In the genomic region with DNA sequence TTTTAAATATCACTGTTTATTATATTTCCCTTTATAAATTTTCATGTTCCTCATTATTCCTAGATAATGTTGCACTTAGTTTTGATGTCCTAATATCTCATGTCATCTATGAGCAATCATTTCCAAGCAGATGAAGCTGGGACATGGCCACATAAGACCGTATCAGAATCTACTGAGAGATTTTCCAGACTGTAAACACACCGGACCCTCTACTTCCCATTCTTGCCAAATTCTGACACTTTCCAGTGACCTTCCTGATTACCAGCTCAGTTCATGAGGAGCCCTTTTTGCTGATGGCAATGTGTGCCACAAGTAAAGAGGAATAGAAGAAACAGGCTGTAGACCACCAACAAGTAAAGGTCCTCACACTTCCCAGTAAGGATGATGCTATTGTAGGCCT, we compare ENCODE assay signal across 1 cellular context.
TF ChIP-seq lines count a peak whose summit lies in the region.

No MANE protein-coding gene starts in this region.

TF ChIP-seq in GM23338, 12 proteins besides CTCF, POLR2A, EP300 and RAD21 (continued from another document):
- TF ChIP-seq, protein P1, sequence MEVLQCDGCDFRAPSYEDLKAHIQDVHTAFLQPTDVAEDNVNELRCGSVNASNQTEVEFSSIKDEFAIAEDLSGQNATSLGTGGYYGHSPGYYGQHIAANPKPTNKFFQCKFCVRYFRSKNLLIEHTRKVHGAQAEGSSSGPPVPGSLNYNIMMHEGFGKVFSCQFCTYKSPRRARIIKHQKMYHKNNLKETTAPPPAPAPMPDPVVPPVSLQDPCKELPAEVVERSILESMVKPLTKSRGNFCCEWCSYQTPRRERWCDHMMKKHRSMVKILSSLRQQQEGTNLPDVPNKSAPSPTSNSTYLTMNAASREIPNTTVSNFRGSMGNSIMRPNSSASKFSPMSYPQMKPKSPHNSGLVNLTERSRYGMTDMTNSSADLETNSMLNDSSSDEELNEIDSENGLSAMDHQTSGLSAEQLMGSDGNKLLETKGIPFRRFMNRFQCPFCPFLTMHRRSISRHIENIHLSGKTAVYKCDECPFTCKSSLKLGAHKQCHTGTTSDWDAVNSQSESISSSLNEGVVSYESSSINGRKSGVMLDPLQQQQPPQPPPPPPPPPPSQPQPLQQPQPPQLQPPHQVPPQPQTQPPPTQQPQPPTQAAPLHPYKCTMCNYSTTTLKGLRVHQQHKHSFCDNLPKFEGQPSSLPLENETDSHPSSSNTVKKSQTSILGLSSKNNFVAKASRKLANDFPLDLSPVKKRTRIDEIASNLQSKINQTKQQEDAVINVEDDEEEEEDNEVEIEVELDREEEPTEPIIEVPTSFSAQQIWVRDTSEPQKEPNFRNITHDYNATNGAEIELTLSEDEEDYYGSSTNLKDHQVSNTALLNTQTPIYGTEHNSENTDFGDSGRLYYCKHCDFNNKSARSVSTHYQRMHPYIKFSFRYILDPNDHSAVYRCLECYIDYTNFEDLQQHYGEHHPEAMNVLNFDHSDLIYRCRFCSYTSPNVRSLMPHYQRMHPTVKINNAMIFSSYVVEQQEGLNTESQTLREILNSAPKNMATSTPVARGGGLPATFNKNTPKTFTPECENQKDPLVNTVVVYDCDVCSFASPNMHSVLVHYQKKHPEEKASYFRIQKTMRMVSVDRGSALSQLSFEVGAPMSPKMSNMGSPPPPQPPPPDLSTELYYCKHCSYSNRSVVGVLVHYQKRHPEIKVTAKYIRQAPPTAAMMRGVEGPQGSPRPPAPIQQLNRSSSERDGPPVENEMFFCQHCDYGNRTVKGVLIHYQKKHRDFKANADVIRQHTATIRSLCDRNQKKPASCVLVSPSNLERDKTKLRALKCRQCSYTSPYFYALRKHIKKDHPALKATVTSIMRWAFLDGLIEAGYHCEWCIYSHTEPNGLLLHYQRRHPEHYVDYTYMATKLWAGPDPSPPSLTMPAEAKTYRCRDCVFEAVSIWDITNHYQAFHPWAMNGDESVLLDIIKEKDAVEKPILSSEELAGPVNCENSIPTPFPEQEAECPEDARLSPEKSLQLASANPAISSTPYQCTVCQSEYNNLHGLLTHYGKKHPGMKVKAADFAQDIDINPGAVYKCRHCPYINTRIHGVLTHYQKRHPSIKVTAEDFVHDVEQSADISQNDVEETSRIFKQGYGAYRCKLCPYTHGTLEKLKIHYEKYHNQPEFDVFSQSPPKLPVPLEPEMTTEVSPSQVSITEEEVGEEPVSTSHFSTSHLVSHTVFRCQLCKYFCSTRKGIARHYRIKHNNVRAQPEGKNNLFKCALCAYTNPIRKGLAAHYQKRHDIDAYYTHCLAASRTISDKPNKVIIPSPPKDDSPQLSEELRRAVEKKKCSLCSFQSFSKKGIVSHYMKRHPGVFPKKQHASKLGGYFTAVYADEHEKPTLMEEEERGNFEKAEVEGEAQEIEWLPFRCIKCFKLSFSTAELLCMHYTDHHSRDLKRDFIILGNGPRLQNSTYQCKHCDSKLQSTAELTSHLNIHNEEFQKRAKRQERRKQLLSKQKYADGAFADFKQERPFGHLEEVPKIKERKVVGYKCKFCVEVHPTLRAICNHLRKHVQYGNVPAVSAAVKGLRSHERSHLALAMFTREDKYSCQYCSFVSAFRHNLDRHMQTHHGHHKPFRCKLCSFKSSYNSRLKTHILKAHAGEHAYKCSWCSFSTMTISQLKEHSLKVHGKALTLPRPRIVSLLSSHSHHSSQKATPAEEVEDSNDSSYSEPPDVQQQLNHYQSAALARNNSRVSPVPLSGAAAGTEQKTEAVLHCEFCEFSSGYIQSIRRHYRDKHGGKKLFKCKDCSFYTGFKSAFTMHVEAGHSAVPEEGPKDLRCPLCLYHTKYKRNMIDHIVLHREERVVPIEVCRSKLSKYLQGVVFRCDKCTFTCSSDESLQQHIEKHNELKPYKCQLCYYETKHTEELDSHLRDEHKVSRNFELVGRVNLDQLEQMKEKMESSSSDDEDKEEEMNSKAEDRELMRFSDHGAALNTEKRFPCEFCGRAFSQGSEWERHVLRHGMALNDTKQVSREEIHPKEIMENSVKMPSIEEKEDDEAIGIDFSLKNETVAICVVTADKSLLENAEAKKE (CRISPR knock-in tag; IDR thresholded peaks at IDR 0.05), result no peak
- TF ChIP-seq STAT1 (IDR thresholded peaks at IDR 0.05; ENCODE audit: unreplicated experiment) (no peak), ZNF114 (CRISPR knock-in tag; IDR thresholded peaks at IDR 0.05) (no peak), ZNF331 (CRISPR knock-in tag; IDR thresholded peaks at IDR 0.05; ENCODE audit: low read depth) (no peak), POLR2AphosphoS5 (IDR thresholded peaks at IDR 0.05; ENCODE audit: low read depth) (no peak), CREB1 (CRISPR knock-in tag; IDR thresholded peaks at IDR 0.05; ENCODE audit: low read depth) (no peak), ETS1 (IDR thresholded peaks at IDR 0.05) (no peak), JUNB (IDR thresholded peaks at IDR 0.05; ENCODE audit: unreplicated experiment) (no peak), EZH2phosphoT487 (IDR thresholded peaks at IDR 0.05; ENCODE audit: unreplicated experiment) (no peak), NANOG (IDR thresholded peaks at IDR 0.05; ENCODE audit: borderline replicate concordance) (no peak)
- TF ChIP-seq, protein P2, sequence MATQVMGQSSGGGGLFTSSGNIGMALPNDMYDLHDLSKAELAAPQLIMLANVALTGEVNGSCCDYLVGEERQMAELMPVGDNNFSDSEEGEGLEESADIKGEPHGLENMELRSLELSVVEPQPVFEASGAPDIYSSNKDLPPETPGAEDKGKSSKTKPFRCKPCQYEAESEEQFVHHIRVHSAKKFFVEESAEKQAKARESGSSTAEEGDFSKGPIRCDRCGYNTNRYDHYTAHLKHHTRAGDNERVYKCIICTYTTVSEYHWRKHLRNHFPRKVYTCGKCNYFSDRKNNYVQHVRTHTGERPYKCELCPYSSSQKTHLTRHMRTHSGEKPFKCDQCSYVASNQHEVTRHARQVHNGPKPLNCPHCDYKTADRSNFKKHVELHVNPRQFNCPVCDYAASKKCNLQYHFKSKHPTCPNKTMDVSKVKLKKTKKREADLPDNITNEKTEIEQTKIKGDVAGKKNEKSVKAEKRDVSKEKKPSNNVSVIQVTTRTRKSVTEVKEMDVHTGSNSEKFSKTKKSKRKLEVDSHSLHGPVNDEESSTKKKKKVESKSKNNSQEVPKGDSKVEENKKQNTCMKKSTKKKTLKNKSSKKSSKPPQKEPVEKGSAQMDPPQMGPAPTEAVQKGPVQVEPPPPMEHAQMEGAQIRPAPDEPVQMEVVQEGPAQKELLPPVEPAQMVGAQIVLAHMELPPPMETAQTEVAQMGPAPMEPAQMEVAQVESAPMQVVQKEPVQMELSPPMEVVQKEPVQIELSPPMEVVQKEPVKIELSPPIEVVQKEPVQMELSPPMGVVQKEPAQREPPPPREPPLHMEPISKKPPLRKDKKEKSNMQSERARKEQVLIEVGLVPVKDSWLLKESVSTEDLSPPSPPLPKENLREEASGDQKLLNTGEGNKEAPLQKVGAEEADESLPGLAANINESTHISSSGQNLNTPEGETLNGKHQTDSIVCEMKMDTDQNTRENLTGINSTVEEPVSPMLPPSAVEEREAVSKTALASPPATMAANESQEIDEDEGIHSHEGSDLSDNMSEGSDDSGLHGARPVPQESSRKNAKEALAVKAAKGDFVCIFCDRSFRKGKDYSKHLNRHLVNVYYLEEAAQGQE (IDR thresholded peaks at IDR 0.05; ENCODE audit: unreplicated experiment), result no peak
